In genomic region chr6:157236040-157236725, GRCh38 we compare ENCODE assay signal across 8 cellular contexts.
A peak's percentile ranks its signal among the peaks of the same experiment; 100 is the strongest.
DNase-seq lines count a peak whose midpoint lies in the region; ATAC-seq and TF ChIP-seq lines count a peak whose summit lies in the region.

No MANE protein-coding gene starts in this region.

- BruUV-seq in Panc1 (replicated peaks; lab: Mats Ljungman, UMichigan), result no TSS peak

- ATAC-seq in Panc1 (peak; percentile 43; the same call in 1 of the 2 replicates), esophagus mucosa (peak; percentile 50), HG02884 (IDR thresholded peaks at IDR 0.05; ENCODE audit: unreplicated experiment) (no peak)

- peak overlapping the region; percentile 36 for H3K9ac ChIP-seq in neural cell (ENCODE audit: low read length)

- no peak for TF ChIP-seq RAD21 in neural cell (conservative IDR thresholded peaks at IDR 0.05)

- no peak overlapping the region for H2AFZ ChIP-seq in neural cell (ENCODE audit: low read depth, low read length)

- CTCF ChIA-PET in Panc1 (lab: Charles Lee), result interaction anchor here (0.7 kb wide), 1 partner anchor 16 kb away, joined by 3 read pairs; no protein-coding TSS in a partner anchor

- no peak for TF ChIP-seq EP300 in neural cell (conservative IDR thresholded peaks at IDR 0.05; ENCODE audit: poor library complexity, severe bottlenecking)

- no peaks in the 10 kb centered on the region for H3K79me2 ChIP-seq in neural cell (replicated peaks; ENCODE audit: insufficient read depth, low read length)

- intact Hi-C loops in Panc1 (cut with micrococcal nuclease; ENCODE audit: unreplicated experiment), result no loop called here

- no peaks in the 10 kb centered on the region for H3K4me1 ChIP-seq in Panc1 (ENCODE audit: control insufficient read depth, insufficient read depth, low read length)

- no peaks in the 10 kb centered on the region for H3F3A ChIP-seq in neural cell (ENCODE audit: insufficient read depth, low read length, poor library complexity, severe bottlenecking)

- TF ChIP-seq CTCF in Panc1 (IDR thresholded peaks at IDR 0.05) (no peak), neural cell (IDR thresholded peaks at IDR 0.05; ENCODE audit: poor library complexity, severe bottlenecking) (no peak)

- H3K27ac ChIP-seq in Panc1 (ENCODE audit: low read length) (no peak overlapping the region), neural cell (ENCODE audit: low read length) (no peak overlapping the region)

- no peaks in the 10 kb centered on the region for H4K20me1 ChIP-seq in neural cell (ENCODE audit: insufficient read depth)

- POLR2A ChIA-PET in Panc1 (lab: Charles Lee), result no interaction called here

- no peak overlapping the region for H3K4me2 ChIP-seq in neural cell (ENCODE audit: low read length)

- H3K27me3 ChIP-seq in Panc1 (ENCODE audit: control insufficient read depth, insufficient read depth, low read length), result no peaks in the 10 kb centered on the region
- H3K27me3 ChIP-seq in neural cell (ENCODE audit: insufficient read depth, low read depth, low read length), result peaks cover 41% of the 10 kb centered on the region

- DNase-seq in COLO668 (lab: John Stamatoyannopoulos, UW; ENCODE audit: unreplicated experiment), result peak; percentile 63
- DNase-seq in Panc1 (ENCODE audit: low read depth, low spot score), result no peak
- no peak for DNase-seq in NCI-H82 treated with DMSO at 0.1 percent for 48 hours (lab: John Stamatoyannopoulos, UW; ENCODE audit: unreplicated experiment)
- no peak for DNase-seq in NK-92 (lab: John Stamatoyannopoulos, UW; ENCODE audit: unreplicated experiment)
- no peak for DNase-seq in NCI-H446 (lab: John Stamatoyannopoulos, UW)

- in situ Hi-C loops in Panc1 (cut with HindIII; ENCODE audit: low pct_unique_long_range_greater_than_20kb, low sequenced_read_pairs), result no loop called here

- H3K36me3 ChIP-seq in Panc1 (ENCODE audit: control insufficient read depth, insufficient read depth, low read length) (no peaks in the 10 kb centered on the region), neural cell (ENCODE audit: insufficient read depth, low read length) (no peaks in the 10 kb centered on the region)

- H3K9me3 ChIP-seq in Panc1 (ENCODE audit: control insufficient read depth, insufficient read depth, low read depth, low read length) (no peaks in the 10 kb centered on the region), neural cell (ENCODE audit: low read length) (peaks cover 2% of the 10 kb centered on the region)

- H3K9me2 ChIP-seq in neural cell (ENCODE audit: insufficient read depth, low read length), result no peaks in the 10 kb centered on the region

- H3K4me3 ChIP-seq in Panc1 (ENCODE audit: low read depth in 2 of 2, low read length in 2 of 2), result peak overlapping the region; percentile 27 to 41
- peak overlapping the region; percentile 63 for H3K4me3 ChIP-seq in neural cell (ENCODE audit: low read length)

TF ChIP-seq in neural cell, 6 proteins besides CTCF, POLR2A, EP300 and RAD21:
- no peak for TF ChIP-seq EZH2 (IDR thresholded peaks at IDR 0.05; ENCODE audit: borderline replicate concordance, insufficient read depth, low read length, poor library complexity, severe bottlenecking)
- no peak for TF ChIP-seq POLR2AphosphoS5 (IDR thresholded peaks at IDR 0.05)
- no peak for TF ChIP-seq MXI1 (conservative IDR thresholded peaks at IDR 0.05; ENCODE audit: poor library complexity, severe bottlenecking)
- no peak for TF ChIP-seq TAF1 (IDR thresholded peaks at IDR 0.05; ENCODE audit: low read depth)
- TF ChIP-seq, protein P1, sequence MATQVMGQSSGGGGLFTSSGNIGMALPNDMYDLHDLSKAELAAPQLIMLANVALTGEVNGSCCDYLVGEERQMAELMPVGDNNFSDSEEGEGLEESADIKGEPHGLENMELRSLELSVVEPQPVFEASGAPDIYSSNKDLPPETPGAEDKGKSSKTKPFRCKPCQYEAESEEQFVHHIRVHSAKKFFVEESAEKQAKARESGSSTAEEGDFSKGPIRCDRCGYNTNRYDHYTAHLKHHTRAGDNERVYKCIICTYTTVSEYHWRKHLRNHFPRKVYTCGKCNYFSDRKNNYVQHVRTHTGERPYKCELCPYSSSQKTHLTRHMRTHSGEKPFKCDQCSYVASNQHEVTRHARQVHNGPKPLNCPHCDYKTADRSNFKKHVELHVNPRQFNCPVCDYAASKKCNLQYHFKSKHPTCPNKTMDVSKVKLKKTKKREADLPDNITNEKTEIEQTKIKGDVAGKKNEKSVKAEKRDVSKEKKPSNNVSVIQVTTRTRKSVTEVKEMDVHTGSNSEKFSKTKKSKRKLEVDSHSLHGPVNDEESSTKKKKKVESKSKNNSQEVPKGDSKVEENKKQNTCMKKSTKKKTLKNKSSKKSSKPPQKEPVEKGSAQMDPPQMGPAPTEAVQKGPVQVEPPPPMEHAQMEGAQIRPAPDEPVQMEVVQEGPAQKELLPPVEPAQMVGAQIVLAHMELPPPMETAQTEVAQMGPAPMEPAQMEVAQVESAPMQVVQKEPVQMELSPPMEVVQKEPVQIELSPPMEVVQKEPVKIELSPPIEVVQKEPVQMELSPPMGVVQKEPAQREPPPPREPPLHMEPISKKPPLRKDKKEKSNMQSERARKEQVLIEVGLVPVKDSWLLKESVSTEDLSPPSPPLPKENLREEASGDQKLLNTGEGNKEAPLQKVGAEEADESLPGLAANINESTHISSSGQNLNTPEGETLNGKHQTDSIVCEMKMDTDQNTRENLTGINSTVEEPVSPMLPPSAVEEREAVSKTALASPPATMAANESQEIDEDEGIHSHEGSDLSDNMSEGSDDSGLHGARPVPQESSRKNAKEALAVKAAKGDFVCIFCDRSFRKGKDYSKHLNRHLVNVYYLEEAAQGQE (IDR thresholded peaks at IDR 0.05; ENCODE audit: borderline replicate concordance), result no peak
- no peak for TF ChIP-seq SMC3 (conservative IDR thresholded peaks at IDR 0.05; ENCODE audit: poor library complexity)
